Comparison of ENCODE assay signal across 23 cellular contexts in the genomic region with DNA sequence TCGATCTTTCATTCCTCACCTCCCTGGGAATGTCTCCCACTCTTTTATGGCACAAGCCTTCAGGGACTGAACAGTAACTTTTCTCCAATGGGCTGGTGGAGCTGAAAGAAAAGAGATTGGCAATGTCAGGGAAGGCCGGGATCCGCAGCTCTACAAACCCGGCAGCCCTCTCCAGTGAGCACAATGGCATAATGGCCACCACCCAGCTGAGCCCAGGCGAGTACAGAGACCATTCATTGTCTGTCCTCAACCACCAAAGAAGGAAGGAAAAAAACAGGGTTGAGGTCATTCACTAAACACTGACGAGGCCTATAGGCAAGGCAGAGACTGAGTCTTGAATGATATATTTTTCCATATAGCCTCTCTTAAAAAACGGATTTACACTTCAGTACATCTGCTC. TPM values are rescaled to one million over a fixed set of nuclear protein-coding genes. Genes with fewer than 3 reads are reported as not detected.
A peak's percentile ranks its signal among the peaks of the same experiment; 100 is the strongest.
DNase-seq lines count a peak whose midpoint lies in the region; ATAC-seq, FAIRE-seq and TF ChIP-seq lines count a peak whose summit lies in the region.
"Had no signal": no experiment of that assay in that cellular context is flagged by ENCODE, and none has a peak within 500 bp of the region (broad histone marks: within the 10 kb centered on the region; RNA-seq: fewer than 3 reads in every experiment).

No MANE protein-coding gene starts in this region.

- H4K20me1 ChIP-seq in HepG2 (ENCODE audit: insufficient read depth, low read length) = no peaks in the 10 kb centered on the region

- FAIRE-seq in HepG2 (lab: Jason Lieb, UNC) = no peak
- FAIRE-seq: A549, RCC 7860 had no signal

- in situ Hi-C loops in HepG2 (cut with HindIII; ENCODE audit: extremely low pct_ligation_motif_present, low pct_unique_long_range_greater_than_20kb) = loop anchor here (5.0 kb wide), 1 partner anchor 374 kb away; the partner anchor contains the start of gene TCEANC

- CTCF ChIA-PET in HepG2 (lab: Yijun Ruan, JAX; ENCODE audit: low intra/inter-chr PET ratio, low total read pairs) = no interaction called here

- TF ChIP-seq POLR2A in HepG2 (IDR thresholded peaks at IDR 0.05; ENCODE audit: insufficient read depth in 1 of 2, low read depth in 2 of 2, low read length in 2 of 2) = no peak

- WGBS in HepG2 (ENCODE audit: low lambda C conversion rate) = 93% methylated on average over 7 of the region's 7 CpGs

- POLR2A ChIA-PET in HepG2 (lab: Yijun Ruan, JAX) = no interaction called here

- H3K4me1 ChIP-seq in ACC112 (ENCODE audit: control insufficient read depth, insufficient read depth, low read length, unreplicated experiment) (peaks cover 29% of the 10 kb centered on the region), HepG2 (ENCODE audit: insufficient read depth, low read length) (peaks cover 11% of the 10 kb centered on the region; the same call in 1 of the 2 replicates)
- H3K4me1 ChIP-seq: testis had no signal

- BruUV-seq in HepG2 (replicated peaks; lab: Mats Ljungman, UMichigan) = no TSS peak

- H3K9me3 ChIP-seq in HepG2 (ENCODE audit: low read length) = no peaks in the 10 kb centered on the region
- H3K9me3 ChIP-seq: A549, lower lobe of right lung, SK-N-SH, testis had no signal

- TF ChIP-seq CTCF in HepG2 (CRISPR knock-in tag; IDR thresholded peaks at IDR 0.05) = no peak

- DNase-seq in NCI-H2227 (lab: John Stamatoyannopoulos, UW; ENCODE audit: unreplicated experiment) (peak; percentile 88), caudate nucleus (lab: John Stamatoyannopoulos, UW) (peak in 59 of 61 donors; percentile 1 to 86 (median 43)), midbrain (lab: John Stamatoyannopoulos, UW) (peak; percentile 79), NCI-H1436 (lab: John Stamatoyannopoulos, UW) (no peak), HPDE6-E6E7 (ENCODE audit: extremely low spot score) (no peak), NCI-H2107 treated with DMSO at 0.1 percent for 48 hours (lab: John Stamatoyannopoulos, UW; ENCODE audit: unreplicated experiment) (no peak), HepG2 (ENCODE audit: low spot score) (no peak)
- DNase-seq: activated CD4-positive, alpha-beta memory T cell treated with anti-CD3 and anti-CD28 coated beads, Interleukin-2, amount 10 ng/mL, durations not matched to agents 7 days and 5 days; activated naive CD4-positive, alpha-beta T cell; activated T-cell treated with anti-CD3 and anti-CD28 coated beads for 4 hours; EL; heart left ventricle; lower lobe of right lung; NCI-H1694 treated with DMSO at 0.1 percent for 48 hours; NCI-H345; SK-N-SH; testis had no signal

- TF ChIP-seq RAD21 in HepG2 (CRISPR knock-in tag; IDR thresholded peaks at IDR 0.05) = no peak

- intact Hi-C loops in HepG2 (cut with micrococcal nuclease; ENCODE audit: unreplicated experiment) = no loop called here

- H2AFZ ChIP-seq in ACC112 (ENCODE audit: low read length, unreplicated experiment) = no peak overlapping the region
- no peak overlapping the region for H2AFZ ChIP-seq in HepG2 (ENCODE audit: low read length)

- H3K79me2 ChIP-seq in ACC112 (ENCODE audit: control insufficient read depth, insufficient read depth, low read length, unreplicated experiment) (peaks cover 30% of the 10 kb centered on the region), HepG2 (ENCODE audit: insufficient read depth, low read length) (no peaks in the 10 kb centered on the region)

- H3K4me3 ChIP-seq in ACC112 (ENCODE audit: low read depth, low read length) (no peak overlapping the region), HepG2 (replicated peaks in 1 of 3; ENCODE audit: insufficient read depth in 1 of 3, low read depth in 2 of 3, low read length in 3 of 3) (no peak overlapping the region)
- H3K4me3 ChIP-seq: A549, BLaER1, heart left ventricle, lower lobe of right lung, testis had no signal

- TF ChIP-seq EP300 in HepG2 (IDR thresholded peaks at IDR 0.05; ENCODE audit: low read depth in 2 of 2, low read length in 2 of 2) = no peak
- no peak for TF ChIP-seq EP300 in HepG2 (CRISPR knock-in tag; IDR thresholded peaks at IDR 0.05; ENCODE audit: borderline replicate concordance)

- H3K9ac ChIP-seq in HepG2 (ENCODE audit: insufficient read depth, low read depth, low read length) = no peak overlapping the region
- H3K9ac ChIP-seq: BLaER1, SK-N-SH had no signal

- H3K27me3 ChIP-seq in ACC112 (ENCODE audit: insufficient read depth, low read length) = no peaks in the 10 kb centered on the region
- H3K27me3 ChIP-seq in HepG2 (ENCODE audit: control insufficient read depth in 1 of 2, insufficient read depth in 2 of 2, low read length in 2 of 2) = no peaks in the 10 kb centered on the region
- H3K27me3 ChIP-seq: testis had no signal

- H3K36me3 ChIP-seq in ACC112 (ENCODE audit: insufficient read depth, low read length) = no peaks in the 10 kb centered on the region; the same call in 1 of the 2 replicates
- no peaks in the 10 kb centered on the region for H3K36me3 ChIP-seq in HepG2 (replicated peaks in 1 of 2; ENCODE audit: control insufficient read depth in 1 of 2, insufficient read depth in 2 of 2, low read length in 2 of 2)
- H3K36me3 ChIP-seq: BLaER1, heart left ventricle, lower lobe of right lung had no signal

- H3K27ac ChIP-seq in ACC112 (ENCODE audit: low read depth, low read length) = 0 out of 2 replicates have a peak overlapping the region, but pooled peaks have one; percentile 95
- peak overlapping the region; percentile 72 for H3K27ac ChIP-seq in caudate nucleus (ENCODE audit: low read depth, low read length)
- no peak overlapping the region for H3K27ac ChIP-seq in HepG2 (ENCODE audit: extremely low read length, insufficient read depth, low read length)
- H3K27ac ChIP-seq: A549, BLaER1, HL-60, testis had no signal

- no peak overlapping the region for H3K4me2 ChIP-seq in HepG2 (ENCODE audit: low read depth, low read length)
- H3K4me2 ChIP-seq: A549, SK-N-SH had no signal

- no peak for ATAC-seq in HepG2
- ATAC-seq: A549, heart left ventricle, lower lobe of right lung, sciatic nerve had no signal

TF ChIP-seq in HepG2, 621 proteins besides CTCF, POLR2A, EP300 and RAD21:
- TF ChIP-seq, protein P1, sequence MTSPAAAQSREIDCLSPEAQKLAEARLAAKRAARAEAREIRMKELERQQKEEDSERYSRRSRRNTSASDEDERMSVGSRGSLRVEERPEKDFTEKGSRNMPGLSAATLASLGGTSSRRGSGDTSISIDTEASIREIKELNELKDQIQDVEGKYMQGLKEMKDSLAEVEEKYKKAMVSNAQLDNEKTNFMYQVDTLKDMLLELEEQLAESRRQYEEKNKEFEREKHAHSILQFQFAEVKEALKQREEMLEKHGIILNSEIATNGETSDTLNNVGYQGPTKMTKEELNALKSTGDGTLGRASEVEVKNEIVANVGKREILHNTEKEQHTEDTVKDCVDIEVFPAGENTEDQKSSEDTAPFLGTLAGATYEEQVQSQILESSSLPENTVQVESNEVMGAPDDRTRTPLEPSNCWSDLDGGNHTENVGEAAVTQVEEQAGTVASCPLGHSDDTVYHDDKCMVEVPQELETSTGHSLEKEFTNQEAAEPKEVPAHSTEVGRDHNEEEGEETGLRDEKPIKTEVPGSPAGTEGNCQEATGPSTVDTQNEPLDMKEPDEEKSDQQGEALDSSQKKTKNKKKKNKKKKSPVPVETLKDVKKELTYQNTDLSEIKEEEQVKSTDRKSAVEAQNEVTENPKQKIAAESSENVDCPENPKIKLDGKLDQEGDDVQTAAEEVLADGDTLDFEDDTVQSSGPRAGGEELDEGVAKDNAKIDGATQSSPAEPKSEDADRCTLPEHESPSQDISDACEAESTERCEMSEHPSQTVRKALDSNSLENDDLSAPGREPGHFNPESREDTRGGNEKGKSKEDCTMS (CRISPR knock-in tag; conservative IDR thresholded peaks at IDR 0.05) = no peak

RNA-seq across cellular contexts. Expression of gene GEMIN8, which starts 3.6 kb away (rescaled TPM):
- total RNA-seq in HepG2 (2016; rRNA removed; fragmentation: Illumina TruSeq; extraction: Trizol) = 9.7 and 10.5 TPM in 2 replicates
- total RNA-seq in HepG2 (2016; cell fraction: cytosol; rRNA removed; fragmentation: Illumina TruSeq; extraction: Trizol; ENCODE audit: low read depth) = 4.4 and 4.9 TPM in 2 replicates
- total RNA-seq in HepG2 (2016; cell fraction: insoluble cytoplasmic fraction; rRNA removed; fragmentation: Illumina TruSeq; extraction: Trizol) = 10.1 and 10.6 TPM in 2 replicates
- total RNA-seq in HepG2 (2016; cell fraction: membrane; rRNA removed; fragmentation: Illumina TruSeq; extraction: Trizol) = 3.6 and 4.3 TPM in 2 replicates
- total RNA-seq in HepG2 (2016; cell fraction: nucleus; rRNA removed; fragmentation: Illumina TruSeq; extraction: Trizol) = 9.3 and 9.8 TPM in 2 replicates
- 19.9 and 23.7 TPM in 2 replicates for polyA plus RNA-seq in HepG2 (2011; rRNA removed)
- polyA plus RNA-seq in HepG2 (2011; cell fraction: cytosol; rRNA removed) = 15.6 and 18.7 TPM in 2 replicates
- polyA plus RNA-seq in HepG2 (2011; cell fraction: nucleus; rRNA removed) = 26.2 and 28.6 TPM in 2 replicates
- 7.6 and 10.5 TPM in 2 replicates for polyA plus RNA-seq in HepG2 (2012)
- 3.1 and 3.3 TPM in 2 replicates for polyA plus RNA-seq in HepG2 (2016; cell fraction: cytosol; fragmentation: Illumina TruSeq; extraction: Trizol; ENCODE audit: low read depth)
- polyA plus RNA-seq in HepG2 (2016; cell fraction: insoluble cytoplasmic fraction; fragmentation: Illumina TruSeq; extraction: Trizol; ENCODE audit: low read depth) = 13.7 and 14.2 TPM in 2 replicates
- 2.7 TPM in 2 replicates for polyA plus RNA-seq in HepG2 (2016; cell fraction: membrane; fragmentation: Illumina TruSeq; extraction: Trizol; ENCODE audit: low read depth)
- 17.3 and 18.9 TPM in 2 replicates for polyA plus RNA-seq in HepG2 (2016; cell fraction: nucleus; fragmentation: Illumina TruSeq; extraction: Trizol; ENCODE audit: insufficient read depth, low read depth)
- polyA minus RNA-seq in HepG2 (2011; rRNA and poly(A)+ RNA removed; ENCODE audit: low replicate concordance) = 15.1 and 20.5 TPM in 2 replicates
- polyA minus RNA-seq in HepG2 (2011; cell fraction: cytosol; rRNA and poly(A)+ RNA removed) = 4.9 and 6.2 TPM in 2 replicates
- 14.9 and 15.2 TPM in 2 replicates for polyA minus RNA-seq in HepG2 (2011; cell fraction: nucleus; rRNA and poly(A)+ RNA removed)

Comparison
In these comparisons a context has a peak if more than half of its experiments do, and no peak if none do; other contexts are left out.
1. DNase-seq: peak in NCI-H2227 (single experiment), caudate nucleus (59 of 61) and midbrain (single experiment); none in NCI-H1436 (single experiment), HPDE6-E6E7 (single experiment), NCI-H2107 treated with DMSO at 0.1 percent for 48 hours (single experiment) and HepG2 (single experiment).